In genomic region chr11:59560702-59561469, GRCh38 we compare ENCODE assay signal across 8 cellular contexts. TPM values are rescaled to one million over a fixed set of nuclear protein-coding genes. Genes with fewer than 3 reads are reported as not detected.
DNase-seq lines count a peak whose midpoint lies in the region; FAIRE-seq and TF ChIP-seq lines count a peak whose summit lies in the region.

No MANE protein-coding gene starts in this region.

- H3K4me1 Mint-ChIP-seq in activated naive CD4-positive, alpha-beta T cell treated with anti-CD3 and anti-CD28 coated beads, Interleukin-2, amount 50 U/mL, for 24 hours: peaks cover 44% of the 10 kb centered on the region
- H3K4me1 Mint-ChIP-seq in glutamatergic neuron (ENCODE audit: low read depth, unreplicated experiment): peaks cover 4% of the 10 kb centered on the region

- H3K79me2 ChIP-seq in MM.1S (ENCODE audit: low read length): no peaks in the 10 kb centered on the region
- no peaks in the 10 kb centered on the region for H3K79me2 ChIP-seq in osteoblast (ENCODE audit: insufficient read depth, low read length)

- H3K36me3 Mint-ChIP-seq in activated naive CD4-positive, alpha-beta T cell treated with anti-CD3 and anti-CD28 coated beads, Interleukin-2, amount 50 U/mL, for 24 hours: no peaks in the 10 kb centered on the region
- H3K36me3 Mint-ChIP-seq in glutamatergic neuron (ENCODE audit: unreplicated experiment): no peaks in the 10 kb centered on the region

- H3K9ac ChIP-seq in MM.1S (ENCODE audit: low read length): peak overlapping the region; percentile 75
- peak overlapping the region; percentile 83 for H3K9ac ChIP-seq in SK-N-MC (ENCODE audit: insufficient read length)

- H2AFZ ChIP-seq in MM.1S (ENCODE audit: low read length) (peak overlapping the region; percentile 95), osteoblast (ENCODE audit: low read length) (peak overlapping the region; percentile 97)

- peaks cover 51% of the 10 kb centered on the region for H3F3A ChIP-seq in MM.1S (ENCODE audit: insufficient read depth, low read length)

- peaks cover 13% of the 10 kb centered on the region for H3K4me1 ChIP-seq in MM.1S (ENCODE audit: low read length)
- H3K4me1 ChIP-seq in osteoblast (ENCODE audit: insufficient read depth, low read length): peaks cover 8% of the 10 kb centered on the region

- H3K4me2 ChIP-seq in MM.1S (ENCODE audit: low read depth, low read length): peak overlapping the region; percentile 86
- H3K4me2 ChIP-seq in osteoblast (ENCODE audit: insufficient read depth, low read length): peak overlapping the region; percentile 88

- H3K9me3 Mint-ChIP-seq in activated naive CD4-positive, alpha-beta T cell treated with anti-CD3 and anti-CD28 coated beads, Interleukin-2, amount 50 U/mL, for 24 hours: no peaks in the 10 kb centered on the region
- peaks cover 41% of the 10 kb centered on the region for H3K9me3 Mint-ChIP-seq in glutamatergic neuron (ENCODE audit: unreplicated experiment)

- no peak for TF ChIP-seq CTCF in MM.1S (IDR thresholded peaks at IDR 0.05; ENCODE audit: low read length)
- TF ChIP-seq CTCF in glutamatergic neuron (IDR thresholded peaks at IDR 0.05; ENCODE audit: partially characterized antibody, unreplicated experiment): no peak
- TF ChIP-seq CTCF in osteoblast (IDR thresholded peaks at IDR 0.05; ENCODE audit: extremely low read depth, low read depth, low read length): no peak

- peak overlapping the region; percentile 56; the same call in 1 of the 2 replicates for H3K27ac ChIP-seq in MM.1S (ENCODE audit: low read length)
- H3K27ac ChIP-seq in SK-N-MC: peak overlapping the region; percentile 74
- H3K27ac ChIP-seq in osteoblast (ENCODE audit: low read depth, low read length): peak overlapping the region; percentile 72
- H3K27ac ChIP-seq in temporal lobe (ENCODE audit: low read depth, low read length): peak overlapping the region; percentile 96

- peak overlapping the region; percentile 91 for H3K4me3 ChIP-seq in MM.1S (ENCODE audit: low read length)
- peak overlapping the region; percentile 93 for H3K4me3 ChIP-seq in SK-N-MC
- peak overlapping the region; percentile 89 for H3K4me3 ChIP-seq in osteoblast (ENCODE audit: insufficient read depth, low read length)

- peaks cover 3% of the 10 kb centered on the region for H3K27me3 ChIP-seq in MM.1S (replicated peaks; ENCODE audit: insufficient read depth, low read length)
- H3K27me3 ChIP-seq in osteoblast (ENCODE audit: insufficient read depth, low read length): no peaks in the 10 kb centered on the region

- H3K27me3 Mint-ChIP-seq in activated naive CD4-positive, alpha-beta T cell treated with anti-CD3 and anti-CD28 coated beads, Interleukin-2, amount 50 U/mL, for 24 hours: peaks cover 2% of the 10 kb centered on the region
- peaks cover 30% of the 10 kb centered on the region for H3K27me3 Mint-ChIP-seq in glutamatergic neuron (ENCODE audit: unreplicated experiment)

- H3K36me3 ChIP-seq in MM.1S (replicated peaks; ENCODE audit: insufficient read depth, low read length): no peaks in the 10 kb centered on the region
- H3K36me3 ChIP-seq in SK-N-MC (ENCODE audit: insufficient read depth, low read length): no peaks in the 10 kb centered on the region
- H3K36me3 ChIP-seq in osteoblast (ENCODE audit: insufficient read depth, low read length): no peaks in the 10 kb centered on the region

- H3K27ac Mint-ChIP-seq in activated naive CD4-positive, alpha-beta T cell treated with anti-CD3 and anti-CD28 coated beads, Interleukin-2, amount 50 U/mL, for 24 hours: peak overlapping the region; percentile 100
- H3K27ac Mint-ChIP-seq in glutamatergic neuron (ENCODE audit: unreplicated experiment): peak overlapping the region; percentile 97

- no peaks in the 10 kb centered on the region for H3K9me2 ChIP-seq in MM.1S (replicated peaks; ENCODE audit: insufficient read depth, low read length)

- H4K20me1 ChIP-seq in MM.1S (ENCODE audit: insufficient read depth, low read length) (no peaks in the 10 kb centered on the region), osteoblast (ENCODE audit: insufficient read depth, low read length) (no peaks in the 10 kb centered on the region)

- no peaks in the 10 kb centered on the region for H3K9me3 ChIP-seq in MM.1S (replicated peaks; ENCODE audit: insufficient read depth, low read length)
- H3K9me3 ChIP-seq in SK-N-MC (ENCODE audit: low read depth, low read length): no peaks in the 10 kb centered on the region
- no peaks in the 10 kb centered on the region for H3K9me3 ChIP-seq in osteoblast (ENCODE audit: low read depth, low read length)

- DNase-seq in EH (ENCODE audit: low read depth) (peak; percentile 81), H54 (ENCODE audit: insufficient read length, low spot score) (no peak), MM.1S (peak; percentile 89), SK-N-MC (ENCODE audit: low read depth, low spot score) (no peak), glutamatergic neuron (peak; percentile 86), osteoblast (ENCODE audit: insufficient read length, low spot score, missing footprints) (peak; percentile 90)

- peak; percentile 52; the same call in 1 of the 2 replicates for TF ChIP-seq POLR2A in H54 (IDR thresholded peaks at IDR 0.05; ENCODE audit: low read depth, low read length)

- H3K4me3 Mint-ChIP-seq in activated naive CD4-positive, alpha-beta T cell treated with anti-CD3 and anti-CD28 coated beads, Interleukin-2, amount 50 U/mL, for 24 hours: peak overlapping the region; percentile 88
- peak overlapping the region; percentile 95 for H3K4me3 Mint-ChIP-seq in glutamatergic neuron (ENCODE audit: unreplicated experiment)

- no peak for FAIRE-seq in H54 (lab: Jason Lieb, UNC)

RNA-seq across cellular contexts. Expression of gene OR4D9, which starts 49.5 kb away (rescaled TPM):
- not detected for total RNA-seq in glutamatergic neuron (ENCODE audit: unreplicated experiment)
- not detected in 2 replicates for total RNA-seq in osteoblast
- not detected for total RNA-seq in temporal lobe

RNA-seq across cellular contexts. Expression of gene OSBP, which starts 54.7 kb away (rescaled TPM):
- total RNA-seq in glutamatergic neuron (ENCODE audit: unreplicated experiment): 36.0 TPM
- 35.1 and 35.9 TPM in 2 replicates for total RNA-seq in osteoblast
- 34.9 TPM for total RNA-seq in temporal lobe

RNA-seq across cellular contexts. Expression of gene OR4D11, which starts 57.5 kb away (rescaled TPM):
- total RNA-seq in glutamatergic neuron (ENCODE audit: unreplicated experiment): not detected
- total RNA-seq in osteoblast: not detected in 2 replicates
- not detected for total RNA-seq in temporal lobe

Comparison
In these comparisons a context has a peak if more than half of its experiments do, and no peak if none do; other contexts are left out.
1. DNase-seq: peak in EH (single experiment), MM.1S (single experiment), glutamatergic neuron (single experiment) and osteoblast (single experiment); none in H54 (single experiment) and SK-N-MC (single experiment).
2. Peak in every context shown above with its lines, with median percentiles within 50 percentile points of each other: H3K27ac ChIP-seq and H3K4me3 ChIP-seq.